In the genomic region with DNA sequence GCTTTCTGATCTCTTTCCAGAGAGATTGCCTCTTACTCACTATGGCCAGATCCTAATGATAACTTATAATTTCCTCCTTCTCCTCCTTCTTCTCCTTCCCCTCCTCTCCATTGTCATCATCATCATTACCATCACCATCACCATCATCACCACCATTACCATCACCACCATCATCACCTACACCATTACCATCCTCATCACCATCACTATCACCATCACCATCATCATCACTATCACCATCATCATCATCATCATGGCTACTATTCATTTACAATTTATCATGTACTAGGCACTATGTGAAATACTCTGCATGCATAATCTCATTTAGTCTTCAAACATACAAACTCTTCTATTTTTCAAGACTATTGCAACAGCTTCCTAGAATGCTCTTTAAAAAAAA, we compare ENCODE assay signal across 30 cellular contexts.
"Had no signal": no experiment of that assay in that cellular context is flagged by ENCODE, and none has a peak within 500 bp of the region (broad histone marks: within the 10 kb centered on the region; RNA-seq: fewer than 3 reads in every experiment).

No MANE protein-coding gene starts in this region.

- H3K27ac ChIP-seq: ovary, parathyroid adenoma, psoas muscle, skin epidermis, spleen, suprapubic skin, testis, tibial artery, transverse colon, upper lobe of right lung, uterus had no signal

- H3K27me3 Mint-ChIP-seq: stimulated activated memory B cell treated with anti-CD40 and anti-IgM and Interleukin-4, amounts not matched to agents 10 μg/mL and 1 μg/mL and 100 μg/mL, for 72 hours; type B pancreatic cell had no signal

- H3K36me3 ChIP-seq: ovary, spleen, suprapubic skin, tibial artery, transverse colon, upper lobe of right lung, uterus had no signal

- H3K4me3 ChIP-seq: ovary, psoas muscle, skin epidermis, smooth muscle cell, spleen, suprapubic skin, testis, tibial artery, transverse colon, upper lobe of right lung, uterus had no signal

- H3K4me3 Mint-ChIP-seq: naive thymus-derived CD8-positive, alpha-beta T cell; natural killer cell treated with Interleukin-12 subunit alpha and Interleukin-12 subunit beta and Interleukin-15 and Interleukin-18, amount 100 ng/mL, for 72 hours; nephron progenitor cell; neural crest cell; stimulated activated memory B cell treated with anti-CD40 and anti-IgM and Interleukin-4, amounts not matched to agents 10 μg/mL and 1 μg/mL and 100 μg/mL, for 72 hours; stimulated activated naive CD8-positive, alpha-beta T cell treated with anti-CD3 and anti-CD28 coated beads, Interleukin-15, amount 100 ng/mL, for 72 hours; type B pancreatic cell had no signal

- H3K4me1 ChIP-seq: parathyroid adenoma, psoas muscle, spleen, suprapubic skin, testis, tibial artery, transverse colon, upper lobe of right lung, uterus had no signal

- H3K79me2 ChIP-seq: parathyroid adenoma had no signal

- H3K9me3 Mint-ChIP-seq: naive thymus-derived CD8-positive, alpha-beta T cell; natural killer cell treated with Interleukin-12 subunit alpha and Interleukin-12 subunit beta and Interleukin-15 and Interleukin-18, amount 100 ng/mL, for 72 hours; nephron progenitor cell; stimulated activated naive CD8-positive, alpha-beta T cell treated with anti-CD3 and anti-CD28 coated beads, Interleukin-15, amount 100 ng/mL, for 72 hours had no signal

- H3K27me3 ChIP-seq: ovary, spleen, testis, tibial artery, transverse colon, upper lobe of right lung, uterus had no signal

- DNase-seq: naive thymus-derived CD8-positive, alpha-beta T cell; nephron progenitor cell; occipital lobe; ovary; psoas muscle; right cardiac atrium; spleen; stimulated activated CD4-positive, alpha-beta T cell treated with anti-CD3 and anti-CD28 coated beads, Interleukin-12 subunit alpha, Interleukin-12 subunit beta, amount 100 ng/mL, for 4 hours; stimulated activated CD4-positive, alpha-beta T cell treated with anti-CD3 and anti-CD28 coated beads, Interleukin-1b, Interleukin-23, amount 100 ng/mL, for 48 hours; stimulated activated CD4-positive, alpha-beta T cell treated with anti-CD3 and anti-CD28 coated beads, Interleukin-4, amount 100 ng/mL, for 1 hour; stimulated activated CD4-positive, alpha-beta T cell treated with anti-CD3 and anti-CD28 coated beads, Interleukin-4, amount 100 ng/mL, for 4 hours; stimulated activated CD8-positive, alpha-beta memory T cell treated with anti-CD3 and anti-CD28 coated beads, Interleukin-4, amount 100 ng/mL, for 48 hours; stimulated activated naive CD4-positive, alpha-beta T cell; stimulated activated naive CD8-positive, alpha-beta T cell treated with anti-CD3 and anti-CD28 coated beads, Interleukin-15, amount 100 ng/mL, for 72 hours; stimulated activated naive CD8-positive, alpha-beta T cell treated with anti-CD3 and anti-CD28 coated beads, Interleukin-15, Interleukin-2, amounts not matched to agents 100 U/mL and 50 U/mL, for 24 hours; substantia nigra; testis; tibial artery; transverse colon; upper lobe of right lung; uterus had no signal

- H3K9me3 ChIP-seq: ovary, psoas muscle, spleen, suprapubic skin, testis, tibial artery, transverse colon, upper lobe of right lung, uterus had no signal

- H3K9ac ChIP-seq: parathyroid adenoma had no signal

- H2AFZ ChIP-seq: parathyroid adenoma had no signal

- ATAC-seq: naive thymus-derived CD8-positive, alpha-beta T cell; natural killer cell treated with Interleukin-12 subunit alpha and Interleukin-12 subunit beta and Interleukin-15 and Interleukin-18, amount 100 ng/mL, for 72 hours; psoas muscle; right cardiac atrium; sciatic nerve; stimulated activated memory B cell treated with anti-CD40 and anti-IgM and Interleukin-4, amounts not matched to agents 10 μg/mL and 1 μg/mL and 100 μg/mL, for 72 hours; stimulated activated naive CD8-positive, alpha-beta T cell treated with anti-CD3 and anti-CD28 coated beads, Interleukin-15, amount 100 ng/mL, for 72 hours; stimulated activated naive CD8-positive, alpha-beta T cell treated with anti-CD3 and anti-CD28 coated beads, Interleukin-15, Interleukin-2, amounts not matched to agents 100 U/mL and 50 U/mL, for 24 hours; upper lobe of right lung had no signal

- H3K36me3 Mint-ChIP-seq: naive thymus-derived CD8-positive, alpha-beta T cell; natural killer cell treated with Interleukin-12 subunit alpha and Interleukin-12 subunit beta and Interleukin-15 and Interleukin-18, amount 100 ng/mL, for 72 hours; stimulated activated memory B cell treated with anti-CD40 and anti-IgM and Interleukin-4, amounts not matched to agents 10 μg/mL and 1 μg/mL and 100 μg/mL, for 72 hours; type B pancreatic cell had no signal

- H3K4me2 ChIP-seq: smooth muscle cell had no signal

- H3K27ac Mint-ChIP-seq: natural killer cell treated with Interleukin-12 subunit alpha and Interleukin-12 subunit beta and Interleukin-15 and Interleukin-18, amount 100 ng/mL, for 72 hours; nephron progenitor cell; stimulated activated memory B cell treated with anti-CD40 and anti-IgM and Interleukin-4, amounts not matched to agents 10 μg/mL and 1 μg/mL and 100 μg/mL, for 72 hours; type B pancreatic cell had no signal

- H3K4me1 Mint-ChIP-seq: naive thymus-derived CD8-positive, alpha-beta T cell; neural crest cell; stimulated activated memory B cell treated with anti-CD40 and anti-IgM and Interleukin-4, amounts not matched to agents 10 μg/mL and 1 μg/mL and 100 μg/mL, for 72 hours; stimulated activated naive CD8-positive, alpha-beta T cell treated with anti-CD3 and anti-CD28 coated beads, Interleukin-15, amount 100 ng/mL, for 72 hours had no signal
